8 cellular contexts compared by ENCODE assay signal in genomic region chr12:132488127-132489077, GRCh38. TPM values are rescaled to one million over a fixed set of nuclear protein-coding genes. Genes with fewer than 3 reads are reported as not detected.
A peak's percentile ranks its signal among the peaks of the same experiment; 100 is the strongest.
DNase-seq lines count a peak whose midpoint lies in the region; ATAC-seq, FAIRE-seq and TF ChIP-seq lines count a peak whose summit lies in the region.

No MANE protein-coding gene starts in this region.

- peak overlapping the region; percentile 76 for H3K9ac ChIP-seq in NT2/D1 (ENCODE audit: insufficient read length, low read depth)

- H3K36me3 Mint-ChIP-seq in dendritic cell treated with granulocyte-macrophage colony-stimulating factor and Interleukin-4, amounts not matched to agents 40 ng/mL and 50 ng/mL, for 4 days (ENCODE audit: low read depth): peaks cover 27% of the 10 kb centered on the region
- H3K36me3 Mint-ChIP-seq in osteocyte (ENCODE audit: unreplicated experiment): peaks cover 4% of the 10 kb centered on the region

- TF ChIP-seq CTCF in osteocyte (IDR thresholded peaks at IDR 0.05) (no peak), D721Med (IDR thresholded peaks at IDR 0.05; ENCODE audit: insufficient read depth, missing control alignments) (no peak)

- peak overlapping the region; percentile 46 for H3K4me3 ChIP-seq in NT2/D1 (ENCODE audit: insufficient read length, low read depth)

- H3K36me3 ChIP-seq in NT2/D1 (ENCODE audit: insufficient read depth, insufficient read length, low read length): peaks cover 20% of the 10 kb centered on the region

- H3K9me3 ChIP-seq in NT2/D1 (ENCODE audit: insufficient read depth, low read length): no peaks in the 10 kb centered on the region

- peaks cover 79% of the 10 kb centered on the region for H3K27me3 ChIP-seq in NT2/D1 (ENCODE audit: insufficient read depth, insufficient read length)

- no peak for FAIRE-seq in D721Med (lab: Jason Lieb, UNC)

- ATAC-seq in HG02938 (IDR thresholded peaks at IDR 0.05; ENCODE audit: unreplicated experiment) (no peak), HG02642 (IDR thresholded peaks at IDR 0.05; ENCODE audit: poor library complexity, unreplicated experiment) (no peak)

- H3K9me3 Mint-ChIP-seq in dendritic cell treated with granulocyte-macrophage colony-stimulating factor and Interleukin-4, amounts not matched to agents 40 ng/mL and 50 ng/mL, for 4 days: no peaks in the 10 kb centered on the region
- H3K9me3 Mint-ChIP-seq in osteocyte (ENCODE audit: unreplicated experiment): no peaks in the 10 kb centered on the region

- H3K4me3 Mint-ChIP-seq in dendritic cell treated with granulocyte-macrophage colony-stimulating factor and Interleukin-4, amounts not matched to agents 40 ng/mL and 50 ng/mL, for 4 days: peak overlapping the region; percentile 87
- peak overlapping the region; percentile 47 for H3K4me3 Mint-ChIP-seq in osteocyte (ENCODE audit: unreplicated experiment)

- peaks cover 10% of the 10 kb centered on the region for H3K27me3 Mint-ChIP-seq in dendritic cell treated with granulocyte-macrophage colony-stimulating factor and Interleukin-4, amounts not matched to agents 40 ng/mL and 50 ng/mL, for 4 days
- H3K27me3 Mint-ChIP-seq in osteocyte (ENCODE audit: unreplicated experiment): peaks cover 7% of the 10 kb centered on the region

- intact Hi-C loops in dendritic cell treated with granulocyte-macrophage colony-stimulating factor and Interleukin-4, amounts not matched to agents 40 ng/mL and 50 ng/mL, for 4 days (cut with micrococcal nuclease): no loop called here

- peaks cover 28% of the 10 kb centered on the region for H3K4me1 ChIP-seq in NT2/D1 (ENCODE audit: insufficient read depth, insufficient read length)

- DNase-seq in GF-D8 (lab: John Stamatoyannopoulos, UW) (peak; percentile 38), NT2/D1 (ENCODE audit: low read depth, low spot score) (no peak), osteocyte (ENCODE audit: extremely low spot score, unreplicated experiment) (no peak), NCI-H1930 (lab: John Stamatoyannopoulos, UW) (no peak), D721Med (ENCODE audit: insufficient read length, low spot score) (no peak)

- peak overlapping the region; percentile 98 for H3K27ac Mint-ChIP-seq in dendritic cell treated with granulocyte-macrophage colony-stimulating factor and Interleukin-4, amounts not matched to agents 40 ng/mL and 50 ng/mL, for 4 days
- peak overlapping the region; percentile 10 for H3K27ac Mint-ChIP-seq in osteocyte (ENCODE audit: unreplicated experiment)

- H3K4me1 Mint-ChIP-seq in dendritic cell treated with granulocyte-macrophage colony-stimulating factor and Interleukin-4, amounts not matched to agents 40 ng/mL and 50 ng/mL, for 4 days (ENCODE audit: low read depth): peaks cover 68% of the 10 kb centered on the region
- peaks cover 28% of the 10 kb centered on the region for H3K4me1 Mint-ChIP-seq in osteocyte (ENCODE audit: unreplicated experiment)

RNA-seq across cellular contexts. Expression of gene FBRSL1, which starts 1.5 kb away (rescaled TPM):
- 42.1 and 46.2 TPM in 2 replicates for total RNA-seq in osteocyte
